ENCODE assay signal across 1 cellular context in the genomic region with DNA sequence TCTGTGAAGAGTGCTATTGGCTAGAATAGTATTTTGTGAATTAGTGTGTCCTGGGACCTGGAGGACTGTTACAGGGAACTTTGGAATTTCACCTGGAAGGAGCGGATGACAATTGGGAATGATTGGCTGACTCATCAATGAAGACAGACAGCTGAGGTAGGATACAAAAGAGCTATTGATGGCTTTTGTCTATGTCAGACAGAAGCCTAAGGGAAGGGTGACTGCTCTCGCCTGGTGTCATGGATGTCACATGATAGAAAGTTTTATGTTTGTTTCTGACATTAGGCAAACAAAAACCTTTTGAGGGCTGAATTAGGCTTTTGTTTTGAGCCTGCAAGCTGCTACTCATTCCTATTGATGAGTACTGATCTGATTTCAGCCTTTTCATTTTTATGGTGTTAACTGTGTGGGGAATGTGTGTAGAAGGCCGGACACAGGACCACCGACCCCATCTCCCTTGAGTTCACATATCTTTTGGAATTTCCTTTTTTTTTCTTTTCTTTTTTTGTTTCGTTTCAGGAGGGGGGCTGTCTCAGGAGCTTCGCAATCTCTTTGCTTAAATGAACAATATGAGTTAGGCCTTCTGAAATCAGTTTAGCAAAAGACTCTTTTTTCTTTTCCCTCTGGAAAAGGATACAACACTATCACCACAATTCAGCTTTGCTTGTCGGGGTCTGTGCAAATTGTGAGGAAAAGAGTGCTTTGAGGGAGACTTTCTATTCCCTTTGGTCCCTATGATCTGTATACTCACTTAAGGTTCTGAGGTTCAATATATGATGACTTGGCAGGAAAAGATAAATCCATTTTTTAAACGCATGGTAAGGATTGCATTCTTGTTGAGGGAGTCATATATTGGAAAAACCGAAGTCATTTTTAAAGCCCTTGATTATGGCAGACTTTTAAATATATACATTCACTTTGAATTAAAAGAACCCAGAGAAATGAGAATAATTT.
A peak's percentile ranks its signal among the peaks of the same experiment; 100 is the strongest.
TF ChIP-seq lines count a peak whose summit lies in the region.

No MANE protein-coding gene starts in this region.

TF ChIP-seq in HepG2, 621 proteins besides CTCF, POLR2A, EP300 and RAD21 (continued from another document and continues in another):
- TF ChIP-seq, protein P1, sequence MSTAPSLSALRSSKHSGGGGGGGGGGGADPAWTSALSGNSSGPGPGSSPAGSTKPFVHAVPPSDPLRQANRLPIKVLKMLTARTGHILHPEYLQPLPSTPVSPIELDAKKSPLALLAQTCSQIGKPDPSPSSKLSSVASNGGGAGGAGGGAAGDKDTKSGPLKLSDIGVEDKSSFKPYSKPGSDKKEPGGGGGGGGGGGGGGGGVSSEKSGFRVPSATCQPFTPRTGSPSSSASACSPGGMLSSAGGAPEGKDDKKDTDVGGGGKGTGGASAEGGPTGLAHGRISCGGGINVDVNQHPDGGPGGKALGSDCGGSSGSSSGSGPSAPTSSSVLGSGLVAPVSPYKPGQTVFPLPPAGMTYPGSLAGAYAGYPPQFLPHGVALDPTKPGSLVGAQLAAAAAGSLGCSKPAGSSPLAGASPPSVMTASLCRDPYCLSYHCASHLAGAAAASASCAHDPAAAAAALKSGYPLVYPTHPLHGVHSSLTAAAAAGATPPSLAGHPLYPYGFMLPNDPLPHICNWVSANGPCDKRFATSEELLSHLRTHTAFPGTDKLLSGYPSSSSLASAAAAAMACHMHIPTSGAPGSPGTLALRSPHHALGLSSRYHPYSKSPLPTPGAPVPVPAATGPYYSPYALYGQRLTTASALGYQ (CRISPR knock-in tag; IDR thresholded peaks at IDR 0.05): peak; percentile 64
- TF ChIP-seq, protein P2, sequence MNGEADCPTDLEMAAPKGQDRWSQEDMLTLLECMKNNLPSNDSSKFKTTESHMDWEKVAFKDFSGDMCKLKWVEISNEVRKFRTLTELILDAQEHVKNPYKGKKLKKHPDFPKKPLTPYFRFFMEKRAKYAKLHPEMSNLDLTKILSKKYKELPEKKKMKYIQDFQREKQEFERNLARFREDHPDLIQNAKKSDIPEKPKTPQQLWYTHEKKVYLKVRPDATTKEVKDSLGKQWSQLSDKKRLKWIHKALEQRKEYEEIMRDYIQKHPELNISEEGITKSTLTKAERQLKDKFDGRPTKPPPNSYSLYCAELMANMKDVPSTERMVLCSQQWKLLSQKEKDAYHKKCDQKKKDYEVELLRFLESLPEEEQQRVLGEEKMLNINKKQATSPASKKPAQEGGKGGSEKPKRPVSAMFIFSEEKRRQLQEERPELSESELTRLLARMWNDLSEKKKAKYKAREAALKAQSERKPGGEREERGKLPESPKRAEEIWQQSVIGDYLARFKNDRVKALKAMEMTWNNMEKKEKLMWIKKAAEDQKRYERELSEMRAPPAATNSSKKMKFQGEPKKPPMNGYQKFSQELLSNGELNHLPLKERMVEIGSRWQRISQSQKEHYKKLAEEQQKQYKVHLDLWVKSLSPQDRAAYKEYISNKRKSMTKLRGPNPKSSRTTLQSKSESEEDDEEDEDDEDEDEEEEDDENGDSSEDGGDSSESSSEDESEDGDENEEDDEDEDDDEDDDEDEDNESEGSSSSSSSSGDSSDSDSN (CRISPR knock-in tag; IDR thresholded peaks at IDR 0.05): no peak
- TF ChIP-seq ZNF12 (CRISPR knock-in tag; IDR thresholded peaks at IDR 0.05) (0 out of 2 replicates have a peak, but pooled peaks have one; percentile 70), SP140L (CRISPR knock-in tag; IDR thresholded peaks at IDR 0.05; ENCODE audit: borderline replicate concordance) (no peak), KMT2B (CRISPR knock-in tag; IDR thresholded peaks at IDR 0.05) (no peak), EZH2 (conservative IDR thresholded peaks at IDR 0.05; ENCODE audit: low read depth, low read length) (no peak), ZBTB20 (CRISPR knock-in tag; IDR thresholded peaks at IDR 0.05; ENCODE audit: borderline replicate concordance, low read depth) (no peak), EEA1 (CRISPR knock-in tag; IDR thresholded peaks at IDR 0.05; ENCODE audit: borderline replicate concordance) (no peak), MAFK (conservative IDR thresholded peaks at IDR 0.05 in 1 of 2, IDR thresholded peaks at IDR 0.05 in 1 of 2; ENCODE audit: low read length in 2 of 2) (peak; percentile 94 to 96), SRSF4 (IDR thresholded peaks at IDR 0.05; ENCODE audit: low read depth, low read length, poor library complexity, severe bottlenecking) (no peak), ZNF572 (CRISPR knock-in tag; IDR thresholded peaks at IDR 0.05) (no peak), HIVEP1 (CRISPR knock-in tag; IDR thresholded peaks at IDR 0.05) (no peak), SETDB1 (CRISPR knock-in tag; IDR thresholded peaks at IDR 0.05; ENCODE audit: borderline replicate concordance) (no peak), MAF1 (CRISPR knock-in tag; IDR thresholded peaks at IDR 0.05; ENCODE audit: borderline replicate concordance) (no peak), ZNF331 (CRISPR knock-in tag; IDR thresholded peaks at IDR 0.05) (peak; percentile 70; the same call in 1 of the 2 replicates), NR1H2 (CRISPR knock-in tag; IDR thresholded peaks at IDR 0.05; ENCODE audit: borderline replicate concordance, low read depth) (no peak), SMYD3 (CRISPR knock-in tag; IDR thresholded peaks at IDR 0.05) (no peak), HOXA5 (CRISPR knock-in tag; IDR thresholded peaks at IDR 0.05) (0 out of 2 replicates have a peak, but pooled peaks have one; percentile 29), RARG (CRISPR knock-in tag; IDR thresholded peaks at IDR 0.05; ENCODE audit: low read depth) (no peak), POGZ (CRISPR knock-in tag; IDR thresholded peaks at IDR 0.05) (0 out of 2 replicates have a peak, but pooled peaks have one; percentile 11), ZNF431 (CRISPR knock-in tag; IDR thresholded peaks at IDR 0.05; ENCODE audit: borderline replicate concordance, low read depth) (no peak), THAP11 (CRISPR knock-in tag; IDR thresholded peaks at IDR 0.05) (peak; percentile 49; the same call in 1 of the 2 replicates), KMT2A (CRISPR knock-in tag; IDR thresholded peaks at IDR 0.05) (no peak), FOSL1 (CRISPR knock-in tag; IDR thresholded peaks at IDR 0.05; ENCODE audit: borderline replicate concordance) (peak; percentile 82; the same call in 1 of the 2 replicates), SNAI1 (CRISPR knock-in tag; IDR thresholded peaks at IDR 0.05; ENCODE audit: borderline replicate concordance) (no peak), IKZF1 (IDR thresholded peaks at IDR 0.05) (no peak), ZNF891 (CRISPR knock-in tag; IDR thresholded peaks at IDR 0.05) (no peak), FOXM1 (CRISPR knock-in tag; IDR thresholded peaks at IDR 0.05) (no peak), KAT7 (CRISPR knock-in tag; IDR thresholded peaks at IDR 0.05; ENCODE audit: borderline replicate concordance) (no peak), SMARCE1 (IDR thresholded peaks at IDR 0.05; ENCODE audit: borderline replicate concordance) (no peak), CHD2 (IDR thresholded peaks at IDR 0.05; ENCODE audit: low read depth, low read length) (no peak), THYN1 (CRISPR knock-in tag; IDR thresholded peaks at IDR 0.05; ENCODE audit: borderline replicate concordance, low read depth) (no peak), MEIS2 (CRISPR knock-in tag; IDR thresholded peaks at IDR 0.05) (peak; percentile 64; the same call in 1 of the 2 replicates)
- TF ChIP-seq, protein P3, sequence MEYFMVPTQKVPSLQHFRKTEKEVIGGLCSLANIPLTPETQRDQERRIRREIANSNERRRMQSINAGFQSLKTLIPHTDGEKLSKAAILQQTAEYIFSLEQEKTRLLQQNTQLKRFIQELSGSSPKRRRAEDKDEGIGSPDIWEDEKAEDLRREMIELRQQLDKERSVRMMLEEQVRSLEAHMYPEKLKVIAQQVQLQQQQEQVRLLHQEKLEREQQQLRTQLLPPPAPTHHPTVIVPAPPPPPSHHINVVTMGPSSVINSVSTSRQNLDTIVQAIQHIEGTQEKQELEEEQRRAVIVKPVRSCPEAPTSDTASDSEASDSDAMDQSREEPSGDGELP (IDR thresholded peaks at IDR 0.05; ENCODE audit: borderline replicate concordance, low read depth): peak; percentile 90
- TF ChIP-seq, protein P4, sequence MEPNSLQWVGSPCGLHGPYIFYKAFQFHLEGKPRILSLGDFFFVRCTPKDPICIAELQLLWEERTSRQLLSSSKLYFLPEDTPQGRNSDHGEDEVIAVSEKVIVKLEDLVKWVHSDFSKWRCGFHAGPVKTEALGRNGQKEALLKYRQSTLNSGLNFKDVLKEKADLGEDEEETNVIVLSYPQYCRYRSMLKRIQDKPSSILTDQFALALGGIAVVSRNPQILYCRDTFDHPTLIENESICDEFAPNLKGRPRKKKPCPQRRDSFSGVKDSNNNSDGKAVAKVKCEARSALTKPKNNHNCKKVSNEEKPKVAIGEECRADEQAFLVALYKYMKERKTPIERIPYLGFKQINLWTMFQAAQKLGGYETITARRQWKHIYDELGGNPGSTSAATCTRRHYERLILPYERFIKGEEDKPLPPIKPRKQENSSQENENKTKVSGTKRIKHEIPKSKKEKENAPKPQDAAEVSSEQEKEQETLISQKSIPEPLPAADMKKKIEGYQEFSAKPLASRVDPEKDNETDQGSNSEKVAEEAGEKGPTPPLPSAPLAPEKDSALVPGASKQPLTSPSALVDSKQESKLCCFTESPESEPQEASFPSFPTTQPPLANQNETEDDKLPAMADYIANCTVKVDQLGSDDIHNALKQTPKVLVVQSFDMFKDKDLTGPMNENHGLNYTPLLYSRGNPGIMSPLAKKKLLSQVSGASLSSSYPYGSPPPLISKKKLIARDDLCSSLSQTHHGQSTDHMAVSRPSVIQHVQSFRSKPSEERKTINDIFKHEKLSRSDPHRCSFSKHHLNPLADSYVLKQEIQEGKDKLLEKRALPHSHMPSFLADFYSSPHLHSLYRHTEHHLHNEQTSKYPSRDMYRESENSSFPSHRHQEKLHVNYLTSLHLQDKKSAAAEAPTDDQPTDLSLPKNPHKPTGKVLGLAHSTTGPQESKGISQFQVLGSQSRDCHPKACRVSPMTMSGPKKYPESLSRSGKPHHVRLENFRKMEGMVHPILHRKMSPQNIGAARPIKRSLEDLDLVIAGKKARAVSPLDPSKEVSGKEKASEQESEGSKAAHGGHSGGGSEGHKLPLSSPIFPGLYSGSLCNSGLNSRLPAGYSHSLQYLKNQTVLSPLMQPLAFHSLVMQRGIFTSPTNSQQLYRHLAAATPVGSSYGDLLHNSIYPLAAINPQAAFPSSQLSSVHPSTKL (CRISPR knock-in tag; IDR thresholded peaks at IDR 0.05): peak; percentile 96
- TF ChIP-seq, protein P5, sequence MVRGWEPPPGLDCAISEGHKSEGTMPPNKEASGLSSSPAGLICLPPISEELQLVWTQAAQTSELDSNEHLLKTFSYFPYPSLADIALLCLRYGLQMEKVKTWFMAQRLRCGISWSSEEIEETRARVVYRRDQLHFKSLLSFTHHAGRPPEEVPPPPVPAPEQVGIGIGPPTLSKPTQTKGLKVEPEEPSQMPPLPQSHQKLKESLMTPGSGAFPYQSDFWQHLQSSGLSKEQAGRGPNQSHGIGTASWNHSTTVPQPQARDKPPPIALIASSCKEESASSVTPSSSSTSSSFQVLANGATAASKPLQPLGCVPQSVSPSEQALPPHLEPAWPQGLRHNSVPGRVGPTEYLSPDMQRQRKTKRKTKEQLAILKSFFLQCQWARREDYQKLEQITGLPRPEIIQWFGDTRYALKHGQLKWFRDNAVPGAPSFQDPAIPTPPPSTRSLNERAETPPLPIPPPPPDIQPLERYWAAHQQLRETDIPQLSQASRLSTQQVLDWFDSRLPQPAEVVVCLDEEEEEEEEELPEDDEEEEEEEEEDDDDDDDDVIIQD (CRISPR knock-in tag; IDR thresholded peaks at IDR 0.05; ENCODE audit: low read depth): peak; percentile 63
- TF ChIP-seq, protein P6, sequence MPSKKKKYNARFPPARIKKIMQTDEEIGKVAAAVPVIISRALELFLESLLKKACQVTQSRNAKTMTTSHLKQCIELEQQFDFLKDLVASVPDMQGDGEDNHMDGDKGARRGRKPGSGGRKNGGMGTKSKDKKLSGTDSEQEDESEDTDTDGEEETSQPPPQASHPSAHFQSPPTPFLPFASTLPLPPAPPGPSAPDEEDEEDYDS (CRISPR knock-in tag; IDR thresholded peaks at IDR 0.05): 0 out of 2 replicates have a peak, but pooled peaks have one; percentile 21
- TF ChIP-seq, protein P7, sequence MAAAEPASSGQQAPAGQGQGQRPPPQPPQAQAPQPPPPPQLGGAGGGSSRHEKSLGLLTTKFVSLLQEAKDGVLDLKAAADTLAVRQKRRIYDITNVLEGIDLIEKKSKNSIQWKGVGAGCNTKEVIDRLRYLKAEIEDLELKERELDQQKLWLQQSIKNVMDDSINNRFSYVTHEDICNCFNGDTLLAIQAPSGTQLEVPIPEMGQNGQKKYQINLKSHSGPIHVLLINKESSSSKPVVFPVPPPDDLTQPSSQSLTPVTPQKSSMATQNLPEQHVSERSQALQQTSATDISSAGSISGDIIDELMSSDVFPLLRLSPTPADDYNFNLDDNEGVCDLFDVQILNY (CRISPR knock-in tag; conservative IDR thresholded peaks at IDR 0.05): no peak
- TF ChIP-seq, protein P8, sequence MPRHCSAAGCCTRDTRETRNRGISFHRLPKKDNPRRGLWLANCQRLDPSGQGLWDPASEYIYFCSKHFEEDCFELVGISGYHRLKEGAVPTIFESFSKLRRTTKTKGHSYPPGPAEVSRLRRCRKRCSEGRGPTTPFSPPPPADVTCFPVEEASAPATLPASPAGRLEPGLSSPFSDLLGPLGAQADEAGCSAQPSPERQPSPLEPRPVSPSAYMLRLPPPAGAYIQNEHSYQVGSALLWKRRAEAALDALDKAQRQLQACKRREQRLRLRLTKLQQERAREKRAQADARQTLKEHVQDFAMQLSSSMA (CRISPR knock-in tag; IDR thresholded peaks at IDR 0.05): no peak
- TF ChIP-seq, protein P9, sequence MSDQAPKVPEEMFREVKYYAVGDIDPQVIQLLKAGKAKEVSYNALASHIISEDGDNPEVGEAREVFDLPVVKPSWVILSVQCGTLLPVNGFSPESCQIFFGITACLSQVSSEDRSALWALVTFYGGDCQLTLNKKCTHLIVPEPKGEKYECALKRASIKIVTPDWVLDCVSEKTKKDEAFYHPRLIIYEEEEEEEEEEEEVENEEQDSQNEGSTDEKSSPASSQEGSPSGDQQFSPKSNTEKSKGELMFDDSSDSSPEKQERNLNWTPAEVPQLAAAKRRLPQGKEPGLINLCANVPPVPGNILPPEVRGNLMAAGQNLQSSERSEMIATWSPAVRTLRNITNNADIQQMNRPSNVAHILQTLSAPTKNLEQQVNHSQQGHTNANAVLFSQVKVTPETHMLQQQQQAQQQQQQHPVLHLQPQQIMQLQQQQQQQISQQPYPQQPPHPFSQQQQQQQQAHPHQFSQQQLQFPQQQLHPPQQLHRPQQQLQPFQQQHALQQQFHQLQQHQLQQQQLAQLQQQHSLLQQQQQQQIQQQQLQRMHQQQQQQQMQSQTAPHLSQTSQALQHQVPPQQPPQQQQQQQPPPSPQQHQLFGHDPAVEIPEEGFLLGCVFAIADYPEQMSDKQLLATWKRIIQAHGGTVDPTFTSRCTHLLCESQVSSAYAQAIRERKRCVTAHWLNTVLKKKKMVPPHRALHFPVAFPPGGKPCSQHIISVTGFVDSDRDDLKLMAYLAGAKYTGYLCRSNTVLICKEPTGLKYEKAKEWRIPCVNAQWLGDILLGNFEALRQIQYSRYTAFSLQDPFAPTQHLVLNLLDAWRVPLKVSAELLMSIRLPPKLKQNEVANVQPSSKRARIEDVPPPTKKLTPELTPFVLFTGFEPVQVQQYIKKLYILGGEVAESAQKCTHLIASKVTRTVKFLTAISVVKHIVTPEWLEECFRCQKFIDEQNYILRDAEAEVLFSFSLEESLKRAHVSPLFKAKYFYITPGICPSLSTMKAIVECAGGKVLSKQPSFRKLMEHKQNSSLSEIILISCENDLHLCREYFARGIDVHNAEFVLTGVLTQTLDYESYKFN (CRISPR knock-in tag; conservative IDR thresholded peaks at IDR 0.05): peak; percentile 76
